In the genomic region with DNA sequence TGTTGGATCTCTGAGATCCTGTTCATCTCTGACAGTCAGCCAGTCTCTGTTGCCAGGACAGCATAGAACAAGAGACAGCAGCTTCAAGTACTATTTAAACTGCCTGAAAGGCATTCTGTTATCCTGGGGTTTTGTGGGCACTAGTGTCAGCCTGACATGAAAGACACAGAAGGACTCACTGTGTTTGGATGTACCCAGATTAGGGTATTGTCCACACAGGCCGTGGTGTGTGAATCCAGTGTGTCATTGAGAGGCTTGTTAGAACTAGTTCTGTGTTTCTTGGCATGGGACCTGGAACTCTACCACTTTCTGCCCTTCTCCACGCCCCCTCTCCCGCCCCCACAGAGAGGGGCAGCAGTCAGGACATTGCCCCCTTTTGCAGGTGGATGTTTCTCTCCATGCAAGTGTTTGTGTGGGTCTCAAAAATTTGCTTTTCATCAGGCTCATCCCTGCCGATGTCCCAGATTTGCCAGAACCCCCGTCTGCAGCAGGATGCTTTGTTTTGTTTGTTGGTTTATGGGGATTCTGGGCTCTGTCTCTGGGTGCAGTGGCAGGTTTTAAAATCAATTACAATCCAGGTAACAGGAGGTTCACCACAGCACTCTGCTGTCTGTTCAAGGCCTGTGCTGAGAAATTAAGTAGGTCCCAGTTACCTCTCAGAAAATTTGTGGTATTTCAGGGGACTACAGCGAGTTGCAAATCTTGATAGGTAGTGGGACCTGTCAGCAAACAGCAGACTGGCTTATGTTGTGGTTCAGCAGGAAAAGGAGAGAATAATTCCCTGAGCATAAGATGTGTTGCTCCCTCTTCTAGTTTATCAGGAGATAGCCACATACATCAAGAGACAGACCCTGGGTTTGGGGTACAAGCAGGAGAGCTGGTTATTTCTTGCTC, we compare ENCODE assay signal across 1 cellular context.
TF ChIP-seq lines count a peak whose summit lies in the region.

No MANE protein-coding gene starts in this region.

TF ChIP-seq in GM23338, 12 proteins besides CTCF, POLR2A, EP300 and RAD21 (continued from another document):
- TF ChIP-seq STAT1 (IDR thresholded peaks at IDR 0.05; ENCODE audit: unreplicated experiment) (no peak), NANOG (IDR thresholded peaks at IDR 0.05; ENCODE audit: borderline replicate concordance) (no peak), CREB1 (CRISPR knock-in tag; IDR thresholded peaks at IDR 0.05; ENCODE audit: low read depth) (no peak), ZNF331 (CRISPR knock-in tag; IDR thresholded peaks at IDR 0.05; ENCODE audit: low read depth) (no peak), EZH2 (IDR thresholded peaks at IDR 0.05; ENCODE audit: low read depth, unreplicated experiment) (no peak)
- TF ChIP-seq, protein P1, sequence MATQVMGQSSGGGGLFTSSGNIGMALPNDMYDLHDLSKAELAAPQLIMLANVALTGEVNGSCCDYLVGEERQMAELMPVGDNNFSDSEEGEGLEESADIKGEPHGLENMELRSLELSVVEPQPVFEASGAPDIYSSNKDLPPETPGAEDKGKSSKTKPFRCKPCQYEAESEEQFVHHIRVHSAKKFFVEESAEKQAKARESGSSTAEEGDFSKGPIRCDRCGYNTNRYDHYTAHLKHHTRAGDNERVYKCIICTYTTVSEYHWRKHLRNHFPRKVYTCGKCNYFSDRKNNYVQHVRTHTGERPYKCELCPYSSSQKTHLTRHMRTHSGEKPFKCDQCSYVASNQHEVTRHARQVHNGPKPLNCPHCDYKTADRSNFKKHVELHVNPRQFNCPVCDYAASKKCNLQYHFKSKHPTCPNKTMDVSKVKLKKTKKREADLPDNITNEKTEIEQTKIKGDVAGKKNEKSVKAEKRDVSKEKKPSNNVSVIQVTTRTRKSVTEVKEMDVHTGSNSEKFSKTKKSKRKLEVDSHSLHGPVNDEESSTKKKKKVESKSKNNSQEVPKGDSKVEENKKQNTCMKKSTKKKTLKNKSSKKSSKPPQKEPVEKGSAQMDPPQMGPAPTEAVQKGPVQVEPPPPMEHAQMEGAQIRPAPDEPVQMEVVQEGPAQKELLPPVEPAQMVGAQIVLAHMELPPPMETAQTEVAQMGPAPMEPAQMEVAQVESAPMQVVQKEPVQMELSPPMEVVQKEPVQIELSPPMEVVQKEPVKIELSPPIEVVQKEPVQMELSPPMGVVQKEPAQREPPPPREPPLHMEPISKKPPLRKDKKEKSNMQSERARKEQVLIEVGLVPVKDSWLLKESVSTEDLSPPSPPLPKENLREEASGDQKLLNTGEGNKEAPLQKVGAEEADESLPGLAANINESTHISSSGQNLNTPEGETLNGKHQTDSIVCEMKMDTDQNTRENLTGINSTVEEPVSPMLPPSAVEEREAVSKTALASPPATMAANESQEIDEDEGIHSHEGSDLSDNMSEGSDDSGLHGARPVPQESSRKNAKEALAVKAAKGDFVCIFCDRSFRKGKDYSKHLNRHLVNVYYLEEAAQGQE (IDR thresholded peaks at IDR 0.05; ENCODE audit: unreplicated experiment): no peak
- TF ChIP-seq, protein P2, sequence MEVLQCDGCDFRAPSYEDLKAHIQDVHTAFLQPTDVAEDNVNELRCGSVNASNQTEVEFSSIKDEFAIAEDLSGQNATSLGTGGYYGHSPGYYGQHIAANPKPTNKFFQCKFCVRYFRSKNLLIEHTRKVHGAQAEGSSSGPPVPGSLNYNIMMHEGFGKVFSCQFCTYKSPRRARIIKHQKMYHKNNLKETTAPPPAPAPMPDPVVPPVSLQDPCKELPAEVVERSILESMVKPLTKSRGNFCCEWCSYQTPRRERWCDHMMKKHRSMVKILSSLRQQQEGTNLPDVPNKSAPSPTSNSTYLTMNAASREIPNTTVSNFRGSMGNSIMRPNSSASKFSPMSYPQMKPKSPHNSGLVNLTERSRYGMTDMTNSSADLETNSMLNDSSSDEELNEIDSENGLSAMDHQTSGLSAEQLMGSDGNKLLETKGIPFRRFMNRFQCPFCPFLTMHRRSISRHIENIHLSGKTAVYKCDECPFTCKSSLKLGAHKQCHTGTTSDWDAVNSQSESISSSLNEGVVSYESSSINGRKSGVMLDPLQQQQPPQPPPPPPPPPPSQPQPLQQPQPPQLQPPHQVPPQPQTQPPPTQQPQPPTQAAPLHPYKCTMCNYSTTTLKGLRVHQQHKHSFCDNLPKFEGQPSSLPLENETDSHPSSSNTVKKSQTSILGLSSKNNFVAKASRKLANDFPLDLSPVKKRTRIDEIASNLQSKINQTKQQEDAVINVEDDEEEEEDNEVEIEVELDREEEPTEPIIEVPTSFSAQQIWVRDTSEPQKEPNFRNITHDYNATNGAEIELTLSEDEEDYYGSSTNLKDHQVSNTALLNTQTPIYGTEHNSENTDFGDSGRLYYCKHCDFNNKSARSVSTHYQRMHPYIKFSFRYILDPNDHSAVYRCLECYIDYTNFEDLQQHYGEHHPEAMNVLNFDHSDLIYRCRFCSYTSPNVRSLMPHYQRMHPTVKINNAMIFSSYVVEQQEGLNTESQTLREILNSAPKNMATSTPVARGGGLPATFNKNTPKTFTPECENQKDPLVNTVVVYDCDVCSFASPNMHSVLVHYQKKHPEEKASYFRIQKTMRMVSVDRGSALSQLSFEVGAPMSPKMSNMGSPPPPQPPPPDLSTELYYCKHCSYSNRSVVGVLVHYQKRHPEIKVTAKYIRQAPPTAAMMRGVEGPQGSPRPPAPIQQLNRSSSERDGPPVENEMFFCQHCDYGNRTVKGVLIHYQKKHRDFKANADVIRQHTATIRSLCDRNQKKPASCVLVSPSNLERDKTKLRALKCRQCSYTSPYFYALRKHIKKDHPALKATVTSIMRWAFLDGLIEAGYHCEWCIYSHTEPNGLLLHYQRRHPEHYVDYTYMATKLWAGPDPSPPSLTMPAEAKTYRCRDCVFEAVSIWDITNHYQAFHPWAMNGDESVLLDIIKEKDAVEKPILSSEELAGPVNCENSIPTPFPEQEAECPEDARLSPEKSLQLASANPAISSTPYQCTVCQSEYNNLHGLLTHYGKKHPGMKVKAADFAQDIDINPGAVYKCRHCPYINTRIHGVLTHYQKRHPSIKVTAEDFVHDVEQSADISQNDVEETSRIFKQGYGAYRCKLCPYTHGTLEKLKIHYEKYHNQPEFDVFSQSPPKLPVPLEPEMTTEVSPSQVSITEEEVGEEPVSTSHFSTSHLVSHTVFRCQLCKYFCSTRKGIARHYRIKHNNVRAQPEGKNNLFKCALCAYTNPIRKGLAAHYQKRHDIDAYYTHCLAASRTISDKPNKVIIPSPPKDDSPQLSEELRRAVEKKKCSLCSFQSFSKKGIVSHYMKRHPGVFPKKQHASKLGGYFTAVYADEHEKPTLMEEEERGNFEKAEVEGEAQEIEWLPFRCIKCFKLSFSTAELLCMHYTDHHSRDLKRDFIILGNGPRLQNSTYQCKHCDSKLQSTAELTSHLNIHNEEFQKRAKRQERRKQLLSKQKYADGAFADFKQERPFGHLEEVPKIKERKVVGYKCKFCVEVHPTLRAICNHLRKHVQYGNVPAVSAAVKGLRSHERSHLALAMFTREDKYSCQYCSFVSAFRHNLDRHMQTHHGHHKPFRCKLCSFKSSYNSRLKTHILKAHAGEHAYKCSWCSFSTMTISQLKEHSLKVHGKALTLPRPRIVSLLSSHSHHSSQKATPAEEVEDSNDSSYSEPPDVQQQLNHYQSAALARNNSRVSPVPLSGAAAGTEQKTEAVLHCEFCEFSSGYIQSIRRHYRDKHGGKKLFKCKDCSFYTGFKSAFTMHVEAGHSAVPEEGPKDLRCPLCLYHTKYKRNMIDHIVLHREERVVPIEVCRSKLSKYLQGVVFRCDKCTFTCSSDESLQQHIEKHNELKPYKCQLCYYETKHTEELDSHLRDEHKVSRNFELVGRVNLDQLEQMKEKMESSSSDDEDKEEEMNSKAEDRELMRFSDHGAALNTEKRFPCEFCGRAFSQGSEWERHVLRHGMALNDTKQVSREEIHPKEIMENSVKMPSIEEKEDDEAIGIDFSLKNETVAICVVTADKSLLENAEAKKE (CRISPR knock-in tag; IDR thresholded peaks at IDR 0.05): no peak
